In the genomic region with DNA sequence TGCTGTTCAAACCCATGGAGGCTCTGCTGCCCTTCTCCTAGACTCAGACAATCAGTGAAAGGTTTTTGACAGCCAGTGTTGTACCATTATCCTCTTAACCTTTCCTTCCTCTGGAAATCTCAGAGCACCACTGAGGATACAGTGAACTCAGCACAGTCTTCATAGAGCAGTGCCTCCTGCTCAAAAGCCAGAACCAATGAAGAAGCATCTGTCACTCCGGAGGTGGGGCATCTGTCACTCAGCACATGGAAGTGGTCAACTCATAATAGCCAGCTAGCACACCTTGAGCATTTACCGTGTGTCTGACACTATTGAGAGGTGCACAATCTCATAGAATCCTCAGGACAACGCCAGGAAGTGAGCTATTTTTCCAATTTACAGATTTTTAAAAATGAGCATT, we compare ENCODE assay signal across 24 cellular contexts.
"Had no signal": no experiment of that assay in that cellular context is flagged by ENCODE, and none has a peak within 500 bp of the region (broad histone marks: within the 10 kb centered on the region; RNA-seq: fewer than 3 reads in every experiment).

No MANE protein-coding gene starts in this region.

- H3K9me3 ChIP-seq: lower lobe of right lung, pancreas, prostate gland, right lobe of liver, transverse colon, upper lobe of left lung, vagina had no signal

- DNase-seq: hypothalamus; immature natural killer cell; kidney; lower lobe of right lung; mammary epithelial cell; mesenchymal stem cell; naive thymus-derived CD8-positive, alpha-beta T cell; nucleus accumbens; pancreas; posterior cingulate gyrus; retina; right lobe of liver; stimulated activated CD4-positive, alpha-beta T cell treated with anti-CD3 and anti-CD28 coated beads, Interleukin-1b, Interleukin-23, amount 100 ng/mL, for 48 hours; stimulated activated CD4-positive, alpha-beta T cell treated with anti-CD3 and anti-CD28 coated beads, Interleukin-2, amount 100 ng/mL, for 48 hours; stimulated activated CD4-positive, alpha-beta T cell treated with anti-CD3 and anti-CD28 coated beads, Interleukin-4, amount 100 ng/mL, for 4 hours; stimulated activated CD8-positive, alpha-beta memory T cell treated with anti-CD3 and anti-CD28 coated beads, Interleukin-4, amount 100 ng/mL, for 48 hours; stimulated activated naive CD4-positive, alpha-beta T cell treated with Interleukin-2 at 50 U/mL for 16 hours; stimulated activated naive CD8-positive, alpha-beta T cell treated with anti-CD3 and anti-CD28 coated beads, Interleukin-15, amount 100 ng/mL, for 72 hours; transverse colon; upper lobe of left lung had no signal

- H3K4me3 ChIP-seq: lower lobe of right lung, pancreas, prostate gland, right lobe of liver, smooth muscle cell, transverse colon, upper lobe of left lung, vagina had no signal

- H3K27ac ChIP-seq: lower lobe of right lung, pancreas, prostate gland, right lobe of liver, transverse colon, upper lobe of left lung, vagina had no signal

- H3K27me3 ChIP-seq: pancreas, right lobe of liver, transverse colon, upper lobe of left lung, vagina had no signal

- ATAC-seq: lower lobe of right lung; naive thymus-derived CD8-positive, alpha-beta T cell; pancreas; right lobe of liver; stimulated activated memory B cell treated with anti-CD40 and anti-IgM and Interleukin-4, amounts not matched to agents 10 μg/mL and 1 μg/mL and 100 μg/mL, for 72 hours; stimulated activated naive CD8-positive, alpha-beta T cell treated with anti-CD3 and anti-CD28 coated beads, Interleukin-15, amount 100 ng/mL, for 72 hours had no signal

- H3K4me1 ChIP-seq: lower lobe of right lung, pancreas, prostate gland, right lobe of liver, transverse colon, upper lobe of left lung, vagina had no signal
